In the genomic region with DNA sequence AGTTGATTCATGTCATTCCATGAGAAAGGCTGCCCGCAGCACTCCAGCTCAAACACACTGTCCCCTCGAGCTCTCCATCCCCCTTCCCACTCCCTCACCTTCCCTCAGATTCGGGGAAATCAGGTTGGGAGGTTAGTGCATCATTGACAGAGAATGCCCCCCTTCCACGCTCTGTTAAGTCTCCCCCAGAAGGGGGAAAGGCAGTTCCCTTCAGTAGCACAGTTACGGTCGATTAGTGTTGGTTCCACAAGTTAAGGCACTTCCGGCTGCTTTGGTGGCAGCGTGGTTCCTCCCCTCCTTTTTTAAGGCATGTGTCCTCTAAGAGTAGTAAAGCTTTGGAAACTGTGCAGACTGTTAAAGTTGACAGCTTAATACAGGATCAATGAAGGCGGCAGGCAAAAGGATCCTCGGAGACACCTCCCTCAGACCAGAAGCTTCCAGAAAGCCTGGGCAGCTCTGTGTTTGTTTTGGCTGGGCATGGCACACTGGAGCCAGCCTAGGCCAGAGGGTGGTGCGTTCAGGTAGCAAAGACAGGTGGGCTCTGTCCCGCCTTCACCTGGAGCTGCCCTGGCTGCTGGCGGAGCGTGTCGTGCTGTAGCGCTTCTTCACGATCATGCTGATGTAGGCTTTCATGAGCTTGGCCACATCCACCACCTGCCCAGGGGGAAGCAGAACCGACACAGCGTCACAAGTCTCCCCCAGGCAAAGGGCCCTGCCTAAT, we compare ENCODE assay signal across 13 cellular contexts. TPM values are rescaled to one million over a fixed set of nuclear protein-coding genes. Genes with fewer than 3 reads are reported as not detected.
DNase-seq lines count a peak whose midpoint lies in the region; ATAC-seq, FAIRE-seq and TF ChIP-seq lines count a peak whose summit lies in the region.
"Had no signal": no experiment of that assay in that cellular context is flagged by ENCODE, and none has a peak within 500 bp of the region (broad histone marks: within the 10 kb centered on the region; RNA-seq: fewer than 3 reads in every experiment).

No MANE protein-coding gene starts in this region.

- no peaks in the 10 kb centered on the region for H3K36me3 ChIP-seq in right lobe of liver

- TF ChIP-seq CTCF in endothelial cell (IDR thresholded peaks at IDR 0.05; ENCODE audit: unreplicated experiment) (no peak), right lobe of liver (IDR thresholded peaks at IDR 0.05) (no peak)

- H3K27ac ChIP-seq in right lobe of liver = peak overlapping the region in 2 of 3 donors; percentile 35 to 63
- H3K27ac ChIP-seq: skin epidermis had no signal

- intact Hi-C loops in activated CD4-positive, alpha-beta T cell treated with anti-CD3 and anti-CD28 coated beads, Interleukin-2, amount 10 ng/mL, durations not matched to agents 24 days and 14 days (cut with micrococcal nuclease) = loop anchor here (5.0 kb wide), 2 partner anchors 114 to 504 kb away; no protein-coding TSS in a partner anchor
- intact Hi-C loops in right lobe of liver (cut with DNase I) = no loop called here

- no peaks in the 10 kb centered on the region for H3K4me1 Mint-ChIP-seq in activated CD4-positive, alpha-beta T cell treated with anti-CD3 and anti-CD28 coated beads, Interleukin-2, amount 10 ng/mL, durations not matched to agents 24 days and 14 days
- H3K4me1 Mint-ChIP-seq in endothelial cell (ENCODE audit: unreplicated experiment) = no peaks in the 10 kb centered on the region
- peaks cover 6% of the 10 kb centered on the region for H3K4me1 Mint-ChIP-seq in stimulated activated naive CD8-positive, alpha-beta T cell treated with anti-CD3 and anti-CD28 coated beads, Interleukin-15, amount 100 ng/mL, for 72 hours
- H3K4me1 Mint-ChIP-seq: naive B cell had no signal

- FAIRE-seq in GM12892 (lab: Jason Lieb, UNC) = no peak

- H3K9me3 Mint-ChIP-seq in activated CD4-positive, alpha-beta T cell treated with anti-CD3 and anti-CD28 coated beads, Interleukin-2, amount 10 ng/mL, durations not matched to agents 24 days and 14 days = no peaks in the 10 kb centered on the region
- H3K9me3 Mint-ChIP-seq in endothelial cell (ENCODE audit: unreplicated experiment) = no peaks in the 10 kb centered on the region
- H3K9me3 Mint-ChIP-seq in stimulated activated naive CD8-positive, alpha-beta T cell treated with anti-CD3 and anti-CD28 coated beads, Interleukin-15, amount 100 ng/mL, for 72 hours = no peaks in the 10 kb centered on the region
- H3K9me3 Mint-ChIP-seq: activated T-cell treated with anti-CD3 and anti-CD28 coated beads, Interleukin-2, amount 50 U/mL, for 72 hours; IgD-negative memory B cell; naive B cell had no signal

- no peaks in the 10 kb centered on the region for H3K27me3 ChIP-seq in right lobe of liver

- H3K4me3 ChIP-seq in right lobe of liver = peak overlapping the region; percentile 20 to 45 (median 39)
- H3K4me3 ChIP-seq: skin epidermis had no signal

- 70% methylated on average over 8 of the region's 19 CpGs for WGBS in right lobe of liver (ENCODE audit: insufficient coverage, low coverage, low lambda C conversion rate, missing lambda C conversion rate)

- H3K4me3 Mint-ChIP-seq in activated CD4-positive, alpha-beta T cell treated with anti-CD3 and anti-CD28 coated beads, Interleukin-2, amount 10 ng/mL, durations not matched to agents 24 days and 14 days = no peak overlapping the region
- H3K4me3 Mint-ChIP-seq in endothelial cell (ENCODE audit: unreplicated experiment) = peak overlapping the region; percentile 71
- no peak overlapping the region for H3K4me3 Mint-ChIP-seq in stimulated activated naive CD8-positive, alpha-beta T cell treated with anti-CD3 and anti-CD28 coated beads, Interleukin-15, amount 100 ng/mL, for 72 hours
- H3K4me3 Mint-ChIP-seq: IgD-negative memory B cell, naive B cell had no signal

- TF ChIP-seq POLR2A in right lobe of liver (IDR thresholded peaks at IDR 0.05) = no peak
- no peak for TF ChIP-seq POLR2A in GM12892 (IDR thresholded peaks at IDR 0.05; ENCODE audit: low read depth, low read length)

- no peak overlapping the region for H3K27ac Mint-ChIP-seq in activated CD4-positive, alpha-beta T cell treated with anti-CD3 and anti-CD28 coated beads, Interleukin-2, amount 10 ng/mL, durations not matched to agents 24 days and 14 days
- H3K27ac Mint-ChIP-seq in endothelial cell (ENCODE audit: unreplicated experiment) = no peak overlapping the region
- H3K27ac Mint-ChIP-seq in stimulated activated naive CD8-positive, alpha-beta T cell treated with anti-CD3 and anti-CD28 coated beads, Interleukin-15, amount 100 ng/mL, for 72 hours = no peak overlapping the region
- H3K27ac Mint-ChIP-seq: activated T-cell treated with anti-CD3 and anti-CD28 coated beads, Interleukin-2, amount 50 U/mL, for 72 hours; IgD-negative memory B cell had no signal

- peak; percentile 9 for DNase-seq in activated CD4-positive, alpha-beta T cell treated with anti-CD3 and anti-CD28 coated beads for 48 hours
- DNase-seq in activated CD4-positive, alpha-beta T cell treated with anti-CD3 and anti-CD28 coated beads, Interleukin-2, amount 10 ng/mL, durations not matched to agents 24 days and 14 days = no peak
- no peak for DNase-seq in endothelial cell (ENCODE audit: low spot score)
- DNase-seq in right lobe of liver = peak in 1 of 3 donors; percentile 54
- DNase-seq in stimulated activated naive CD8-positive, alpha-beta T cell treated with anti-CD3 and anti-CD28 coated beads, Interleukin-15, amount 100 ng/mL, for 72 hours = no peak
- no peak for DNase-seq in NCI-H187 (lab: John Stamatoyannopoulos, UW)
- DNase-seq in GM12892 (ENCODE audit: insufficient read length) = no peak
- DNase-seq: activated T-cell treated with anti-CD3 and anti-CD28 coated beads, Interleukin-2, amount 50 U/mL, for 72 hours; naive B cell; NCI-H446 treated with DMSO at 0.1 percent for 48 hours had no signal

- ATAC-seq in right lobe of liver (peak; percentile 69 to 84 (median 78)), GM21825 (IDR thresholded peaks at IDR 0.05; ENCODE audit: unreplicated experiment) (no peak)
- peak; percentile 49 for ATAC-seq in stimulated activated naive CD8-positive, alpha-beta T cell treated with anti-CD3 and anti-CD28 coated beads, Interleukin-15, amount 100 ng/mL, for 72 hours

- no peaks in the 10 kb centered on the region for H3K4me1 ChIP-seq in right lobe of liver

- H3K36me3 Mint-ChIP-seq in activated CD4-positive, alpha-beta T cell treated with anti-CD3 and anti-CD28 coated beads, Interleukin-2, amount 10 ng/mL, durations not matched to agents 24 days and 14 days (ENCODE audit: low read depth) = no peaks in the 10 kb centered on the region
- peaks cover 51% of the 10 kb centered on the region for H3K36me3 Mint-ChIP-seq in endothelial cell (ENCODE audit: low read depth, unreplicated experiment)
- H3K36me3 Mint-ChIP-seq: IgD-negative memory B cell, naive B cell had no signal

- H3K9me3 ChIP-seq in right lobe of liver = no peaks in the 10 kb centered on the region

- no peaks in the 10 kb centered on the region for H3K27me3 Mint-ChIP-seq in activated CD4-positive, alpha-beta T cell treated with anti-CD3 and anti-CD28 coated beads, Interleukin-2, amount 10 ng/mL, durations not matched to agents 24 days and 14 days
- H3K27me3 Mint-ChIP-seq in endothelial cell (ENCODE audit: unreplicated experiment) = peaks cover 8% of the 10 kb centered on the region
- no peaks in the 10 kb centered on the region for H3K27me3 Mint-ChIP-seq in stimulated activated naive CD8-positive, alpha-beta T cell treated with anti-CD3 and anti-CD28 coated beads, Interleukin-15, amount 100 ng/mL, for 72 hours
- H3K27me3 Mint-ChIP-seq: IgD-negative memory B cell had no signal

RNA-seq across cellular contexts. Expression of a gene that starts 49.5 kb away (rescaled TPM):
- total RNA-seq in activated CD4-positive, alpha-beta T cell treated with anti-CD3 and anti-CD28 coated beads, Interleukin-2, amount 10 ng/mL, durations not matched to agents 24 days and 14 days = 21.1 and 21.5 TPM in 2 replicates
- total RNA-seq in endothelial cell (ENCODE audit: unreplicated experiment) (15.8 TPM), right lobe of liver (10 to 100 TPM; 17.2 to 70.8 (median 30.2) TPM)
- polyA plus RNA-seq in GM12892 (2012; ENCODE audit: missing spikeins) = 2.5 TPM
